ENCODE assay signal across 9 cellular contexts in genomic region chr11:126140932-126141291, GRCh38.
A peak's percentile ranks its signal among the peaks of the same experiment; 100 is the strongest.
DNase-seq lines count a peak whose midpoint lies in the region; ATAC-seq and TF ChIP-seq lines count a peak whose summit lies in the region.
"Had no signal": no experiment of that assay in that cellular context is flagged by ENCODE, and none has a peak within 500 bp of the region (broad histone marks: within the 10 kb centered on the region; RNA-seq: fewer than 3 reads in every experiment).

No MANE protein-coding gene starts in this region.

- TF ChIP-seq CTCF in right lobe of liver (IDR thresholded peaks at IDR 0.05) (no peak), uterus (IDR thresholded peaks at IDR 0.05) (no peak)

- no peaks in the 10 kb centered on the region for H3K27me3 ChIP-seq in right lobe of liver
- H3K27me3 ChIP-seq in uterus = no peaks in the 10 kb centered on the region

- peaks cover 0 to 2% of the 10 kb centered on the region in 2 donors for H3K9me3 Mint-ChIP-seq in stimulated activated naive B cell treated with anti-CD40 and anti-IgM and Interleukin-4, amounts not matched to agents 10 μg/mL and 1 μg/mL and 100 μg/mL, for 72 hours

- no peak overlapping the region for H3K4me3 ChIP-seq in right lobe of liver
- no peak overlapping the region for H3K4me3 ChIP-seq in uterus

- ATAC-seq in right lobe of liver (peak; percentile 55 to 75 (median 72)), T-helper 17 cell (no peak)
- ATAC-seq in stimulated activated naive B cell treated with anti-CD40 and anti-IgM and Interleukin-4, amounts not matched to agents 10 μg/mL and 1 μg/mL and 100 μg/mL, for 72 hours (replicated peaks) = no peak

- H3K4me1 ChIP-seq in right lobe of liver = no peaks in the 10 kb centered on the region
- H3K4me1 ChIP-seq in uterus = peaks cover 16 to 32% of the 10 kb centered on the region in 2 donors

- H3K9me3 ChIP-seq in right lobe of liver = no peaks in the 10 kb centered on the region
- H3K9me3 ChIP-seq in uterus = no peaks in the 10 kb centered on the region
- H3K9me3 ChIP-seq in T-helper 17 cell (ENCODE audit: control insufficient read depth, low read length, poor library complexity, severe bottlenecking) = no peaks in the 10 kb centered on the region

- peaks cover 21 to 27% of the 10 kb centered on the region in 2 donors for H3K27me3 Mint-ChIP-seq in stimulated activated naive B cell treated with anti-CD40 and anti-IgM and Interleukin-4, amounts not matched to agents 10 μg/mL and 1 μg/mL and 100 μg/mL, for 72 hours
- H3K27me3 Mint-ChIP-seq in T-helper 17 cell = peaks cover 25% of the 10 kb centered on the region

- TF ChIP-seq POLR2A in right lobe of liver (IDR thresholded peaks at IDR 0.05) = no peak
- no peak for TF ChIP-seq POLR2A in uterus (IDR thresholded peaks at IDR 0.05)

- no peaks in the 10 kb centered on the region for H3K36me3 ChIP-seq in right lobe of liver
- no peaks in the 10 kb centered on the region for H3K36me3 ChIP-seq in uterus

- no peaks in the 10 kb centered on the region for H3K4me1 Mint-ChIP-seq in stimulated activated naive B cell treated with anti-CD40 and anti-IgM and Interleukin-4, amounts not matched to agents 10 μg/mL and 1 μg/mL and 100 μg/mL, for 72 hours
- peaks cover 6% of the 10 kb centered on the region for H3K4me1 Mint-ChIP-seq in T-helper 17 cell

- no peak overlapping the region for H3K4me3 Mint-ChIP-seq in stimulated activated naive B cell treated with anti-CD40 and anti-IgM and Interleukin-4, amounts not matched to agents 10 μg/mL and 1 μg/mL and 100 μg/mL, for 72 hours
- H3K4me3 Mint-ChIP-seq in T-helper 17 cell = no peak overlapping the region

- intact Hi-C loops in right lobe of liver (cut with DNase I) = no loop called here
- intact Hi-C loops in uterus (cut with DNase I; ENCODE audit: low total_unique reads) = no loop called here

- H3K27ac ChIP-seq in right lobe of liver (no peak overlapping the region), uterus (peak overlapping the region; percentile 73 to 89)

- DNase-seq in NCI-H748 (lab: John Stamatoyannopoulos, UW; ENCODE audit: unreplicated experiment) (peak; percentile 26), NCI-H748 treated with DMSO at 0.1 percent for 48 hours (lab: John Stamatoyannopoulos, UW) (no peak), astrocyte of the hippocampus (ENCODE audit: low read depth, low spot score) (peak; percentile 81), right lobe of liver (peak; percentile 56 to 65 (median 57)), uterus (peak; percentile 75 to 86), T-helper 17 cell (no peak), NCI-H1930 (lab: John Stamatoyannopoulos, UW) (no peak)
- DNase-seq in stimulated activated naive B cell treated with anti-CD40 and anti-IgM and Interleukin-4, amounts not matched to agents 10 μg/mL and 1 μg/mL and 100 μg/mL, for 72 hours = no peak
- DNase-seq: NCI-H226 had no signal

- H3K36me3 Mint-ChIP-seq in stimulated activated naive B cell treated with anti-CD40 and anti-IgM and Interleukin-4, amounts not matched to agents 10 μg/mL and 1 μg/mL and 100 μg/mL, for 72 hours = no peaks in the 10 kb centered on the region
- H3K36me3 Mint-ChIP-seq in T-helper 17 cell (ENCODE audit: low read depth) = no peaks in the 10 kb centered on the region

- no peak overlapping the region for H3K27ac Mint-ChIP-seq in stimulated activated naive B cell treated with anti-CD40 and anti-IgM and Interleukin-4, amounts not matched to agents 10 μg/mL and 1 μg/mL and 100 μg/mL, for 72 hours
- no peak overlapping the region for H3K27ac Mint-ChIP-seq in T-helper 17 cell

- 39% methylated on average over 7 of the region's 7 CpGs for WGBS in right lobe of liver (ENCODE audit: insufficient coverage, low coverage, low lambda C conversion rate, missing lambda C conversion rate)

Comparison
In these comparisons a context has a peak if more than half of its experiments do, and no peak if none do; other contexts are left out.
1. DNase-seq: peak in NCI-H748 (single experiment), astrocyte of the hippocampus (single experiment), right lobe of liver (3 of 3) and uterus (2 of 2); none in NCI-H748 treated with DMSO at 0.1 percent for 48 hours (single experiment), stimulated activated naive B cell treated with anti-CD40 and anti-IgM and Interleukin-4, amounts not matched to agents 10 μg/mL and 1 μg/mL and 100 μg/mL, for 72 hours (single experiment), T-helper 17 cell (0 of 3) and NCI-H1930 (0 of 2).
2. ATAC-seq: peak in right lobe of liver (4 of 4); none in stimulated activated naive B cell treated with anti-CD40 and anti-IgM and Interleukin-4, amounts not matched to agents 10 μg/mL and 1 μg/mL and 100 μg/mL, for 72 hours (0 of 2) and T-helper 17 cell (single experiment).
3. H3K27ac ChIP-seq: peak in uterus (2 of 2); none in right lobe of liver (0 of 3).